In the genomic region with DNA sequence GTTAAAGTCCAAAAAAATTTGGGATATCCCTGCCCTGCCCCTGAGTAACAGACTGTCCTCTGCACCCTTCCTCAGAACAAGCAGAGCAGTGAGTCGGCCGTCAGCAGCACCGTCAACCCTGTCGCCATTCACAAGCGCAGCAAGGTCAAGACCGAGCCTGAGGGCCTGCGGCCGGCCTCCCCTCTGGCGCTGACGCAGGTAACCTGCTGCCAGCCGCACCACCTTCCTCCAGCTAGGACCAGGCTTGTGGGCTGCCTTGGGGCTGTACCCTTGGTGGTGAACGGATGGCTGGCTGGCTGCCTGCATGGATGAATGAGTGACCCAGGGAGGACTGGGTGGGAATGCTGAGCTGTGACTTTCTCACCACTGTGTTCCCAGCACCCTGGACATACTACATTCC, we compare ENCODE assay signal across 16 cellular contexts.
DNase-seq lines count a peak whose midpoint lies in the region; ATAC-seq and TF ChIP-seq lines count a peak whose summit lies in the region.
"Had no signal": no experiment of that assay in that cellular context is flagged by ENCODE, and none has a peak within 500 bp of the region (broad histone marks: within the 10 kb centered on the region; RNA-seq: fewer than 3 reads in every experiment).

No MANE protein-coding gene starts in this region.

- DNase-seq in Right ventricle myocardium inferior (ENCODE audit: missing footprints): peak; percentile 23
- no peak for DNase-seq in left ventricle myocardium inferior
- no peak for DNase-seq in stimulated activated naive CD8-positive, alpha-beta T cell treated with anti-CD3 and anti-CD28 coated beads, Interleukin-15, amount 100 ng/mL, for 72 hours
- no peak for DNase-seq in stimulated activated naive CD8-positive, alpha-beta T cell treated with anti-CD3 and anti-CD28 coated beads, Interleukin-15, Interleukin-2, amounts not matched to agents 100 U/mL and 50 U/mL, for 24 hours
- DNase-seq: AML-193; Caco-2; Calu3; CD4-positive, alpha-beta T cell; CD8-positive, alpha-beta T cell; GF-D8 had no signal

- H3K36me3 ChIP-seq in left ventricle myocardium inferior: no peaks in the 10 kb centered on the region
- H3K36me3 ChIP-seq: BLaER1 treated with 17β-estradiol and CSF1 and Interleukin-3, amounts not matched to agents 10 nM and 100 nM had no signal

- H3K4me3 Mint-ChIP-seq in stimulated activated naive CD8-positive, alpha-beta T cell treated with anti-CD3 and anti-CD28 coated beads, Interleukin-15, amount 100 ng/mL, for 72 hours: no peak overlapping the region
- H3K4me3 Mint-ChIP-seq: B cell; CD4-positive, alpha-beta T cell; CD8-positive, alpha-beta T cell had no signal

- H3K27me3 ChIP-seq in left ventricle myocardium inferior (ENCODE audit: low read depth): no peaks in the 10 kb centered on the region
- H3K27me3 ChIP-seq: BLaER1 treated with 17β-estradiol and CSF1 and Interleukin-3, amounts not matched to agents 10 nM and 100 nM had no signal

- no peak for TF ChIP-seq CTCF in left ventricle myocardium inferior (IDR thresholded peaks at IDR 0.05; ENCODE audit: borderline replicate concordance)

- intact Hi-C loops in Right ventricle myocardium inferior (cut with DNase I) (no loop called here), left ventricle myocardium inferior (cut with micrococcal nuclease) (no loop called here)

- H3K4me1 Mint-ChIP-seq in stimulated activated naive CD8-positive, alpha-beta T cell treated with anti-CD3 and anti-CD28 coated beads, Interleukin-15, amount 100 ng/mL, for 72 hours: no peaks in the 10 kb centered on the region
- H3K4me1 Mint-ChIP-seq: B cell had no signal

- H3K27me3 Mint-ChIP-seq in stimulated activated naive CD8-positive, alpha-beta T cell treated with anti-CD3 and anti-CD28 coated beads, Interleukin-15, amount 100 ng/mL, for 72 hours: no peaks in the 10 kb centered on the region
- H3K27me3 Mint-ChIP-seq: B cell; CD4-positive, alpha-beta T cell had no signal

- H3K27ac Mint-ChIP-seq in stimulated activated naive CD8-positive, alpha-beta T cell treated with anti-CD3 and anti-CD28 coated beads, Interleukin-15, amount 100 ng/mL, for 72 hours: no peak overlapping the region
- H3K27ac Mint-ChIP-seq: B cell; CD4-positive, alpha-beta T cell; CD8-positive, alpha-beta T cell had no signal

- ATAC-seq in Right ventricle myocardium inferior: no peak
- peak; percentile 4 for ATAC-seq in stimulated activated naive CD8-positive, alpha-beta T cell treated with anti-CD3 and anti-CD28 coated beads, Interleukin-15, amount 100 ng/mL, for 72 hours
- no peak for ATAC-seq in stimulated activated naive CD8-positive, alpha-beta T cell treated with anti-CD3 and anti-CD28 coated beads, Interleukin-15, Interleukin-2, amounts not matched to agents 100 U/mL and 50 U/mL, for 24 hours
- no peak for ATAC-seq in GM18909 (IDR thresholded peaks at IDR 0.05; ENCODE audit: poor library complexity, unreplicated experiment)
- ATAC-seq: A549; CD8-positive, alpha-beta T cell had no signal

- no peak overlapping the region for H3K4me3 ChIP-seq in left ventricle myocardium inferior
- H3K4me3 ChIP-seq: A549; BLaER1 treated with 17β-estradiol and CSF1 and Interleukin-3, amounts not matched to agents 10 nM and 100 nM had no signal

- H3K9me3 ChIP-seq in left ventricle myocardium inferior (replicated peaks): no peaks in the 10 kb centered on the region
- H3K9me3 ChIP-seq: A549, Caco-2 had no signal

- H3K9me3 Mint-ChIP-seq in stimulated activated naive CD8-positive, alpha-beta T cell treated with anti-CD3 and anti-CD28 coated beads, Interleukin-15, amount 100 ng/mL, for 72 hours: peaks cover 0 to 11% of the 10 kb centered on the region in 2 donors
- H3K9me3 Mint-ChIP-seq: CD4-positive, alpha-beta T cell; CD8-positive, alpha-beta T cell had no signal

- no peak overlapping the region for H3K27ac ChIP-seq in left ventricle myocardium inferior (replicated peaks)
- H3K27ac ChIP-seq: 22Rv1; A549; BLaER1 treated with 17β-estradiol and CSF1 and Interleukin-3, amounts not matched to agents 10 nM and 100 nM; C4-2B had no signal

- H3K4me1 ChIP-seq in left ventricle myocardium inferior: no peaks in the 10 kb centered on the region
